8 cellular contexts compared by ENCODE assay signal in genomic region chr6:31826793-31827285, GRCh38. TPM values are rescaled to one million over a fixed set of nuclear protein-coding genes. Genes with fewer than 3 reads are reported as not detected.
DNase-seq lines count a peak whose midpoint lies in the region; ATAC-seq and TF ChIP-seq lines count a peak whose summit lies in the region.

No MANE protein-coding gene starts in this region.

- H4K20me1 ChIP-seq in PC-3 (ENCODE audit: low read length) (peaks cover 21% of the 10 kb centered on the region), smooth muscle cell (ENCODE audit: low read depth) (peaks cover 5% of the 10 kb centered on the region)

- peak overlapping the region; percentile 97 to 100 (median 98) for H3K27ac Mint-ChIP-seq in brain

- H3K4me3 ChIP-seq in PC-3 (ENCODE audit: low read length) (peak overlapping the region; percentile 66), smooth muscle cell (peak overlapping the region; percentile 62)

- peaks cover 66% of the 10 kb centered on the region for H3K4me1 Mint-ChIP-seq in brain

- H3K27me3 Mint-ChIP-seq in brain = peaks cover 8% of the 10 kb centered on the region

- H3F3A ChIP-seq in PC-3 (ENCODE audit: low read length, unreplicated experiment) = peaks cover 6% of the 10 kb centered on the region
- H3F3A ChIP-seq in smooth muscle cell (ENCODE audit: low read depth) = peaks cover 12% of the 10 kb centered on the region

- H3K36me3 ChIP-seq in PC-3 (ENCODE audit: low read depth, low read length) (no peaks in the 10 kb centered on the region), smooth muscle cell (ENCODE audit: low read depth) (no peaks in the 10 kb centered on the region)

- no TSS peak for BruUV-seq in PC-3 (replicated peaks; lab: Mats Ljungman, UMichigan)

- no peaks in the 10 kb centered on the region for H3K9me2 ChIP-seq in PC-3 (replicated peaks; ENCODE audit: low read length)

- H3K79me2 ChIP-seq in PC-3 (ENCODE audit: low read length) (peaks cover 65% of the 10 kb centered on the region), smooth muscle cell (ENCODE audit: low read depth) (peaks cover 20% of the 10 kb centered on the region)

- H3K27me3 ChIP-seq in PC-3 (ENCODE audit: low read length) = no peaks in the 10 kb centered on the region
- H3K27me3 ChIP-seq in smooth muscle cell (ENCODE audit: low read depth) = no peaks in the 10 kb centered on the region

- ATAC-seq in GM19397 (IDR thresholded peaks at IDR 0.05; ENCODE audit: unreplicated experiment) = peak; percentile 7
- ATAC-seq in PC-3 = peak; percentile 47
- ATAC-seq in GM19452 (IDR thresholded peaks at IDR 0.05; ENCODE audit: unreplicated experiment) = no peak

- H3K9ac ChIP-seq in PC-3 (ENCODE audit: low read length) = peak overlapping the region; percentile 66
- H3K9ac ChIP-seq in smooth muscle cell (ENCODE audit: low read depth) = peak overlapping the region; percentile 8

- DNase-seq in PC-3 (no peak), iPS-NIHi11 (ENCODE audit: low spot score) (peak; percentile 49), smooth muscle cell (lab: John Stamatoyannopoulos, UW; ENCODE audit: unreplicated experiment) (peak; percentile 33), dermis blood vessel endothelial cell (no peak)

- peaks cover 2 to 6% (median 3%) of the 10 kb centered on the region in 5 experiments for H3K9me3 Mint-ChIP-seq in brain

- H3K27ac ChIP-seq in C4-2B = peak overlapping the region; percentile 96
- H3K27ac ChIP-seq in PC-3 (ENCODE audit: low read length) = peak overlapping the region; percentile 82
- H3K27ac ChIP-seq in smooth muscle cell (ENCODE audit: low read depth) = peak overlapping the region; percentile 57

- CTCF ChIA-PET in PC-3 (lab: Charles Lee) = interaction anchor here (0.6 to 1.1 kb wide), 4 partner anchors 12 to 52 kb away, joined by 3 to 7 read pairs (median 4); partner anchors contain the start of genes LSM2 and VARS1

- no peak for TF ChIP-seq CTCF in C4-2B (conservative IDR thresholded peaks at IDR 0.05)
- no peak for TF ChIP-seq CTCF in PC-3 (conservative IDR thresholded peaks at IDR 0.05; ENCODE audit: low read depth, low read length)
- TF ChIP-seq CTCF in brain (conservative IDR thresholded peaks at IDR 0.05) = no peak
- no peak for TF ChIP-seq CTCF in smooth muscle cell (IDR thresholded peaks at IDR 0.05; ENCODE audit: borderline replicate concordance, insufficient read depth, poor library complexity, severe bottlenecking)

- H3K36me3 Mint-ChIP-seq in brain = no peaks in the 10 kb centered on the region

- no peaks in the 10 kb centered on the region for H3K9me3 ChIP-seq in PC-3 (ENCODE audit: low read length)
- no peaks in the 10 kb centered on the region for H3K9me3 ChIP-seq in smooth muscle cell (replicated peaks; ENCODE audit: low read depth)

- H3K4me3 Mint-ChIP-seq in brain = peak overlapping the region; percentile 83 to 89 (median 86)

- H3K4me1 ChIP-seq in PC-3 (ENCODE audit: insufficient read depth, low read length) = peaks cover 47% of the 10 kb centered on the region
- peaks cover 9% of the 10 kb centered on the region for H3K4me1 ChIP-seq in smooth muscle cell (ENCODE audit: low read depth)

- peak overlapping the region; percentile 89 for H3K4me2 ChIP-seq in PC-3 (ENCODE audit: low read length)
- peak overlapping the region; percentile 78 for H3K4me2 ChIP-seq in smooth muscle cell

- peak overlapping the region; percentile 57 for H2AFZ ChIP-seq in PC-3 (ENCODE audit: low read length)
- peak overlapping the region; percentile 51 for H2AFZ ChIP-seq in smooth muscle cell (ENCODE audit: low read depth)

- intact Hi-C loops in PC-3 (cut with micrococcal nuclease) = no loop called here

- 6% methylated on average over 13 of the region's 13 CpGs for WGBS in smooth muscle cell (ENCODE audit: low lambda C conversion rate)

- POLR2A ChIA-PET in PC-3 (lab: Charles Lee; ENCODE audit: unreplicated experiment) = interaction anchor here (0.5 to 2.5 kb wide), 24 partner anchors 9 to 1767 kb away, joined by 3 to 54 read pairs (median 5); partner anchors contain the start of genes CLIC1, DDX39B, GPANK1 and HSPA1A

RNA-seq across cellular contexts. Expression of gene HSPA1B, which starts 0.7 kb away (rescaled TPM):
- total RNA-seq in PC-3 (2014; rRNA removed) = 265 and 331 TPM in 2 replicates
- polyA plus RNA-seq in brain (ENCODE audit: insufficient read depth, low read depth, low replicate concordance) = 248 TPM
- 33.6 and 43.1 TPM in 2 replicates for total RNA-seq in smooth muscle cell
- 30.7 and 36.7 TPM in 2 replicates for polyA plus RNA-seq in smooth muscle cell
- 68.8 and 71.5 TPM in 2 replicates for total RNA-seq in dermis blood vessel endothelial cell

RNA-seq across cellular contexts. Expression of gene HSPA1A, which starts 11.5 kb away (rescaled TPM):
- total RNA-seq in PC-3 (2014; rRNA removed) (269 and 324 TPM in 2 replicates), smooth muscle cell (52.6 and 59.5 TPM in 2 replicates), dermis blood vessel endothelial cell (139 and 155 TPM in 2 replicates)
- polyA plus RNA-seq in brain (ENCODE audit: insufficient read depth, low read depth, low replicate concordance) (286 TPM), smooth muscle cell (61.2 and 71.6 TPM in 2 replicates)

RNA-seq across cellular contexts. Expression of gene HSPA1L, which starts 11.8 kb away (rescaled TPM):
- total RNA-seq in PC-3 (2014; rRNA removed) (0.26 and 0.69 TPM in 2 replicates), smooth muscle cell (0.63 and 0.94 TPM in 2 replicates), dermis blood vessel endothelial cell (0.51 and 0.85 TPM in 2 replicates)
- polyA plus RNA-seq in brain (ENCODE audit: insufficient read depth, low read depth, low replicate concordance) (7.6 TPM), smooth muscle cell (0.19 and 1.0 TPM in 2 replicates)

RNA-seq across cellular contexts. Expression of gene LSM2, which starts 20.1 kb away (rescaled TPM):
- total RNA-seq in PC-3 (2014; rRNA removed) (93.7 and 143 TPM in 2 replicates), smooth muscle cell (62.0 and 91.2 TPM in 2 replicates), dermis blood vessel endothelial cell (32.0 and 36.9 TPM in 2 replicates)
- polyA plus RNA-seq in brain (ENCODE audit: insufficient read depth, low read depth, low replicate concordance) (166 TPM), smooth muscle cell (73.6 and 81.6 TPM in 2 replicates)

RNA-seq across cellular contexts. Expression of gene VARS1, which starts 31.3 kb away (rescaled TPM):
- total RNA-seq in PC-3 (2014; rRNA removed) (89.8 and 130 TPM in 2 replicates), smooth muscle cell (31.9 and 60.8 TPM in 2 replicates), dermis blood vessel endothelial cell (39.7 and 116 TPM in 2 replicates)
- polyA plus RNA-seq in brain (ENCODE audit: insufficient read depth, low read depth, low replicate concordance) (82.5 TPM), smooth muscle cell (76.9 and 80.8 TPM in 2 replicates)

Comparison
In these comparisons a context has a peak if more than half of its experiments do, and no peak if none do; other contexts are left out.
1. DNase-seq: peak in iPS-NIHi11 (single experiment) and smooth muscle cell (single experiment); none in PC-3 (single experiment) and dermis blood vessel endothelial cell (single experiment).
2. Peak in every context shown above with its lines, with median percentiles within 50 percentile points of each other: H3K27ac ChIP-seq.